Comparison of ENCODE assay signal across 8 cellular contexts in the genomic region with DNA sequence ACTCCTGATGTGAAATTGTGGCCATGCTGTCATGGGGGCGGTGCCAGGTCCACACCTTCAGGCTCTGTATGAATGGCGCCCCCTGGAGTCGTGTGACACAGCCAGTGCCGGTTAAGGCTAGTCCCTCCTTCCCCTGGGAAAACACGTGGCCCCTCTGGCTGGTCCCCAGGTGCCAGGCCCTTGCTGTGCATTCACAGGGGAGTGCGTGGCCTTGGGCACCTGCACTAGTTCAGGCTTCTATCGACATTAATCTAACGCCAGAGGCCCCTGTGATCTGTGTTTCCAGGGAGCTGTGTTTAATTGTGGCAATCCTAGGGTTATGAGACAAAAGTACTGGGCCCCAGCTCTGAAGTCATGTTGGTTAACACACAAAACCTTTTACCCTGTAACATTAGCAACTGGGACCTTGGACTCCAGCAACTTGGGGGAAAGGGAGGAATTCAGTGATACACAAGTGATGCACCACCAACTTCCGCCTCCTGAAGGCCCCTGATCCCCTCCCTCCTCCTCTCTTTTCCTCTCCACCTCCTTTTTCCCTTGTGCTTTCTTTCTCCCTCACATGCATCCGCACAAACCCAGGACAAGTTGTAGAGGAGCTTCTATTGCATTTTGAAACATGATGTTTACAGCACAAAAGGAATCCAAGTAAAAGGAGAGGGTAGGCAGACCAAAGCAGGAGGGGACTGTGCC.
DNase-seq lines count a peak whose midpoint lies in the region; ATAC-seq and TF ChIP-seq lines count a peak whose summit lies in the region.

No MANE protein-coding gene starts in this region.

- peaks cover 27% of the 10 kb centered on the region for H4K20me1 ChIP-seq in OCI-LY3 (ENCODE audit: insufficient read depth, low read length)
- no peaks in the 10 kb centered on the region for H4K20me1 ChIP-seq in neural cell (ENCODE audit: insufficient read depth)

- peak; percentile 44 for ATAC-seq in GM19351 (IDR thresholded peaks at IDR 0.05; ENCODE audit: unreplicated experiment)

- no peak for TF ChIP-seq POLR2A in esophagus squamous epithelium (IDR thresholded peaks at IDR 0.05)

- H3K9me3 ChIP-seq in OCI-LY3 (ENCODE audit: insufficient read depth, low read length) (no peaks in the 10 kb centered on the region), esophagus squamous epithelium (no peaks in the 10 kb centered on the region), neural cell (ENCODE audit: low read length) (no peaks in the 10 kb centered on the region)

- H3K4me3 ChIP-seq in Jurkat, Clone E6-1 (ENCODE audit: low read length) = no peak overlapping the region
- H3K4me3 ChIP-seq in OCI-LY3 (ENCODE audit: low read length) = no peak overlapping the region
- H3K4me3 ChIP-seq in esophagus squamous epithelium = no peak overlapping the region
- H3K4me3 ChIP-seq in neural cell (ENCODE audit: low read length) = no peak overlapping the region

- H3K4me1 ChIP-seq in OCI-LY3 (ENCODE audit: low read length) = peaks cover 63% of the 10 kb centered on the region
- peaks cover 20 to 93% (median 44%) of the 10 kb centered on the region in 3 donors for H3K4me1 ChIP-seq in esophagus squamous epithelium

- H3K27ac ChIP-seq in OCI-LY3 (ENCODE audit: low read length) (no peak overlapping the region), esophagus squamous epithelium (peak overlapping the region; percentile 36 to 90 (median 74)), neural cell (ENCODE audit: low read length) (no peak overlapping the region), substantia nigra (ENCODE audit: low read depth, low read length, poor library complexity, severe bottlenecking) (no peak overlapping the region)

- H3K9ac ChIP-seq in OCI-LY3 (ENCODE audit: low read length) (no peak overlapping the region), neural cell (ENCODE audit: low read length) (no peak overlapping the region)

- TF ChIP-seq RAD21 in neural cell (conservative IDR thresholded peaks at IDR 0.05) = no peak

- TF ChIP-seq CTCF in OCI-LY3 (IDR thresholded peaks at IDR 0.05; ENCODE audit: low read depth, low read length) (peak; percentile 67), esophagus squamous epithelium (IDR thresholded peaks at IDR 0.05) (peak; percentile 42 to 83 (median 76)), neural cell (IDR thresholded peaks at IDR 0.05; ENCODE audit: poor library complexity, severe bottlenecking) (peak; percentile 33)

- DNase-seq in AML-193 (lab: John Stamatoyannopoulos, UW) (peak; percentile 63 to 71), esophagus squamous epithelium (lab: John Stamatoyannopoulos, UW) (peak; percentile 28), substantia nigra (lab: John Stamatoyannopoulos, UW) (peak in 39 of 49 donors; percentile 3 to 74 (median 59))
- peak; percentile 62 for DNase-seq in Jurkat, Clone E6-1 (ENCODE audit: low read depth, low spot score)
- peak; percentile 88 for DNase-seq in activated CD8-positive, alpha-beta memory T cell treated with anti-CD3 and anti-CD28 coated beads, Interleukin-2, amount 50 U/mL, for 48 hours

- H3K79me2 ChIP-seq in OCI-LY3 (ENCODE audit: low read length) (peaks cover 9% of the 10 kb centered on the region), neural cell (replicated peaks; ENCODE audit: insufficient read depth, low read length) (no peaks in the 10 kb centered on the region)

- H3K4me2 ChIP-seq in OCI-LY3 (ENCODE audit: low read length) (peak overlapping the region; percentile 24; the same call in 1 of the 2 replicates), neural cell (ENCODE audit: low read length) (no peak overlapping the region)

- TF ChIP-seq EP300 in neural cell (conservative IDR thresholded peaks at IDR 0.05; ENCODE audit: poor library complexity, severe bottlenecking) = no peak

- no peaks in the 10 kb centered on the region for H3K9me2 ChIP-seq in neural cell (ENCODE audit: insufficient read depth, low read length)

- intact Hi-C loops in esophagus squamous epithelium (cut with DNase I) = no loop called here

- 30 to 93% methylated on average over 2 to 9 of the region's 10 CpGs for WGBS in esophagus squamous epithelium, 2 donors

- no peak overlapping the region for H2AFZ ChIP-seq in OCI-LY3 (ENCODE audit: low read depth, low read length)
- H2AFZ ChIP-seq in neural cell (ENCODE audit: low read depth, low read length) = no peak overlapping the region

- no peaks in the 10 kb centered on the region for H3F3A ChIP-seq in neural cell (ENCODE audit: insufficient read depth, low read length, poor library complexity, severe bottlenecking)

- H3K27me3 ChIP-seq in OCI-LY3 (ENCODE audit: low read depth, low read length) (no peaks in the 10 kb centered on the region), esophagus squamous epithelium (no peaks in the 10 kb centered on the region), neural cell (ENCODE audit: insufficient read depth, low read depth, low read length) (no peaks in the 10 kb centered on the region)

- H3K36me3 ChIP-seq in OCI-LY3 (replicated peaks; ENCODE audit: low read depth, low read length) (peaks cover 11% of the 10 kb centered on the region), esophagus squamous epithelium (peaks cover 0 to 60% (median 3%) of the 10 kb centered on the region in 3 donors), neural cell (ENCODE audit: insufficient read depth, low read length) (no peaks in the 10 kb centered on the region)

TF ChIP-seq in neural cell, 6 proteins besides CTCF, POLR2A, EP300 and RAD21:
- TF ChIP-seq MXI1 (conservative IDR thresholded peaks at IDR 0.05; ENCODE audit: poor library complexity, severe bottlenecking) (no peak), EZH2 (IDR thresholded peaks at IDR 0.05; ENCODE audit: borderline replicate concordance, insufficient read depth, low read length, poor library complexity, severe bottlenecking) (no peak), TAF1 (IDR thresholded peaks at IDR 0.05; ENCODE audit: low read depth) (no peak), POLR2AphosphoS5 (IDR thresholded peaks at IDR 0.05) (no peak), SMC3 (conservative IDR thresholded peaks at IDR 0.05; ENCODE audit: poor library complexity) (no peak)
- TF ChIP-seq, protein P1, sequence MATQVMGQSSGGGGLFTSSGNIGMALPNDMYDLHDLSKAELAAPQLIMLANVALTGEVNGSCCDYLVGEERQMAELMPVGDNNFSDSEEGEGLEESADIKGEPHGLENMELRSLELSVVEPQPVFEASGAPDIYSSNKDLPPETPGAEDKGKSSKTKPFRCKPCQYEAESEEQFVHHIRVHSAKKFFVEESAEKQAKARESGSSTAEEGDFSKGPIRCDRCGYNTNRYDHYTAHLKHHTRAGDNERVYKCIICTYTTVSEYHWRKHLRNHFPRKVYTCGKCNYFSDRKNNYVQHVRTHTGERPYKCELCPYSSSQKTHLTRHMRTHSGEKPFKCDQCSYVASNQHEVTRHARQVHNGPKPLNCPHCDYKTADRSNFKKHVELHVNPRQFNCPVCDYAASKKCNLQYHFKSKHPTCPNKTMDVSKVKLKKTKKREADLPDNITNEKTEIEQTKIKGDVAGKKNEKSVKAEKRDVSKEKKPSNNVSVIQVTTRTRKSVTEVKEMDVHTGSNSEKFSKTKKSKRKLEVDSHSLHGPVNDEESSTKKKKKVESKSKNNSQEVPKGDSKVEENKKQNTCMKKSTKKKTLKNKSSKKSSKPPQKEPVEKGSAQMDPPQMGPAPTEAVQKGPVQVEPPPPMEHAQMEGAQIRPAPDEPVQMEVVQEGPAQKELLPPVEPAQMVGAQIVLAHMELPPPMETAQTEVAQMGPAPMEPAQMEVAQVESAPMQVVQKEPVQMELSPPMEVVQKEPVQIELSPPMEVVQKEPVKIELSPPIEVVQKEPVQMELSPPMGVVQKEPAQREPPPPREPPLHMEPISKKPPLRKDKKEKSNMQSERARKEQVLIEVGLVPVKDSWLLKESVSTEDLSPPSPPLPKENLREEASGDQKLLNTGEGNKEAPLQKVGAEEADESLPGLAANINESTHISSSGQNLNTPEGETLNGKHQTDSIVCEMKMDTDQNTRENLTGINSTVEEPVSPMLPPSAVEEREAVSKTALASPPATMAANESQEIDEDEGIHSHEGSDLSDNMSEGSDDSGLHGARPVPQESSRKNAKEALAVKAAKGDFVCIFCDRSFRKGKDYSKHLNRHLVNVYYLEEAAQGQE (IDR thresholded peaks at IDR 0.05; ENCODE audit: borderline replicate concordance) = no peak

Comparison
In these comparisons a context has a peak if more than half of its experiments do, and no peak if none do; other contexts are left out.
1. DNase-seq: peak in every context shown above with its lines; median percentile 88 in activated CD8-positive, alpha-beta memory T cell treated with anti-CD3 and anti-CD28 coated beads, Interleukin-2, amount 50 U/mL, for 48 hours; 67 in AML-193; 62 in Jurkat, Clone E6-1; 59 in substantia nigra; 28 in esophagus squamous epithelium.
2. H3K27ac ChIP-seq: peak in esophagus squamous epithelium (4 of 4); none in OCI-LY3 (single experiment), neural cell (single experiment) and substantia nigra (single experiment).
3. Peak in every context shown above with its lines, with median percentiles within 50 percentile points of each other: CTCF ChIP-seq.